3 cellular contexts compared by ENCODE assay signal in the genomic region with DNA sequence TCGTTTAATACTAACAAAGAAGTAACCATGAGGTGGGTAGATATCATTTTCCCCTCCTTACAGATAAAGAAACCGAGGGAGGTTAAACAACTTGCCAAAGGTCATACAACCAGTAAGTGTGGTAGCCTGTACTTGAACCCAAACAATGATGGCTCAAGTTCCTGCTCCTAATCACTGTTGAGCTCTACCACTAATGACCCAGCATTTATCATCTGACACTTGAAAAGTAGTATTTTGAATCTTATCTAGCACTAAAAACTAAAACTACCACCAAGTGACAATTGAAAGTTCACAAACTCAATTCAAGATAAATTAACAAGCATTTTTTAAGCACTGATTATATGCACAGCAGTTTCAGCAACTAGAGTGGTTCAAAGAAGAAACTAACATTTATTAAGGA.
TF ChIP-seq lines count a peak whose summit lies in the region.

No MANE protein-coding gene starts in this region.

TF ChIP-seq in GM12891, 5 proteins besides CTCF, POLR2A, EP300 and RAD21 (continued from another document):
- TF ChIP-seq POLR2AphosphoS5 (IDR thresholded peaks at IDR 0.05; ENCODE audit: low read depth, low read length), result no peak

TF ChIP-seq in HEK293, 187 proteins besides CTCF, POLR2A, EP300 and RAD21 (continued from another document):
- TF ChIP-seq, protein P1, sequence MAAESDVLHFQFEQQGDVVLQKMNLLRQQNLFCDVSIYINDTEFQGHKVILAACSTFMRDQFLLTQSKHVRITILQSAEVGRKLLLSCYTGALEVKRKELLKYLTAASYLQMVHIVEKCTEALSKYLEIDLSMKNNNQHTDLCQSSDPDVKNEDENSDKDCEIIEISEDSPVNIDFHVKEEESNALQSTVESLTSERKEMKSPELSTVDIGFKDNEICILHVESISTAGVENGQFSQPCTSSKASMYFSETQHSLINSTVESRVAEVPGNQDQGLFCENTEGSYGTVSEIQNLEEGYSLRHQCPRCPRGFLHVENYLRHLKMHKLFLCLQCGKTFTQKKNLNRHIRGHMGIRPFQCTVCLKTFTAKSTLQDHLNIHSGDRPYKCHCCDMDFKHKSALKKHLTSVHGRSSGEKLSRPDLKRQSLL (tag by site-specific recombination; IDR thresholded peaks at IDR 0.05), result 0 out of 2 replicates have a peak, but pooled peaks have one; percentile 14
- TF ChIP-seq MEIS1 (CRISPR knock-in tag; IDR thresholded peaks at IDR 0.05; ENCODE audit: borderline replicate concordance) (no peak), ZFHX2 (tag by site-specific recombination; conservative IDR thresholded peaks at IDR 0.05) (no peak), ZNF423 (tag by site-specific recombination; IDR thresholded peaks at IDR 0.05) (no peak), ZNF76 (tag by site-specific recombination; IDR thresholded peaks at IDR 0.05; ENCODE audit: borderline replicate concordance, low read depth) (no peak), BCL11B (tag by site-specific recombination; IDR thresholded peaks at IDR 0.05; ENCODE audit: low read depth) (no peak), ZNF311 (tag by site-specific recombination; IDR thresholded peaks at IDR 0.05; ENCODE audit: borderline replicate concordance) (no peak), ZNF324 (tag by site-specific recombination; IDR thresholded peaks at IDR 0.05) (no peak), ZNF48 (tag by site-specific recombination; IDR thresholded peaks at IDR 0.05) (no peak), ZBTB21 (tag by site-specific recombination; IDR thresholded peaks at IDR 0.05) (no peak), ZNF121 (tag by site-specific recombination; IDR thresholded peaks at IDR 0.05) (no peak), ZNF768 (tag by site-specific recombination; IDR thresholded peaks at IDR 0.05) (no peak)
- TF ChIP-seq, protein P2, sequence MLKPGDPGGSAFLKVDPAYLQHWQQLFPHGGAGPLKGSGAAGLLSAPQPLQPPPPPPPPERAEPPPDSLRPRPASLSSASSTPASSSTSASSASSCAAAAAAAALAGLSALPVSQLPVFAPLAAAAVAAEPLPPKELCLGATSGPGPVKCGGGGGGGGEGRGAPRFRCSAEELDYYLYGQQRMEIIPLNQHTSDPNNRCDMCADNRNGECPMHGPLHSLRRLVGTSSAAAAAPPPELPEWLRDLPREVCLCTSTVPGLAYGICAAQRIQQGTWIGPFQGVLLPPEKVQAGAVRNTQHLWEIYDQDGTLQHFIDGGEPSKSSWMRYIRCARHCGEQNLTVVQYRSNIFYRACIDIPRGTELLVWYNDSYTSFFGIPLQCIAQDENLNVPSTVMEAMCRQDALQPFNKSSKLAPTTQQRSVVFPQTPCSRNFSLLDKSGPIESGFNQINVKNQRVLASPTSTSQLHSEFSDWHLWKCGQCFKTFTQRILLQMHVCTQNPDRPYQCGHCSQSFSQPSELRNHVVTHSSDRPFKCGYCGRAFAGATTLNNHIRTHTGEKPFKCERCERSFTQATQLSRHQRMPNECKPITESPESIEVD (tag by site-specific recombination; IDR thresholded peaks at IDR 0.05), result peak; percentile 69
TF ChIP-seq in HEK293: peak in this region for 2.

TF ChIP-seq in K562, 482 proteins besides CTCF, POLR2A, EP300 and RAD21 (continued from another document):
- TF ChIP-seq, protein P3, sequence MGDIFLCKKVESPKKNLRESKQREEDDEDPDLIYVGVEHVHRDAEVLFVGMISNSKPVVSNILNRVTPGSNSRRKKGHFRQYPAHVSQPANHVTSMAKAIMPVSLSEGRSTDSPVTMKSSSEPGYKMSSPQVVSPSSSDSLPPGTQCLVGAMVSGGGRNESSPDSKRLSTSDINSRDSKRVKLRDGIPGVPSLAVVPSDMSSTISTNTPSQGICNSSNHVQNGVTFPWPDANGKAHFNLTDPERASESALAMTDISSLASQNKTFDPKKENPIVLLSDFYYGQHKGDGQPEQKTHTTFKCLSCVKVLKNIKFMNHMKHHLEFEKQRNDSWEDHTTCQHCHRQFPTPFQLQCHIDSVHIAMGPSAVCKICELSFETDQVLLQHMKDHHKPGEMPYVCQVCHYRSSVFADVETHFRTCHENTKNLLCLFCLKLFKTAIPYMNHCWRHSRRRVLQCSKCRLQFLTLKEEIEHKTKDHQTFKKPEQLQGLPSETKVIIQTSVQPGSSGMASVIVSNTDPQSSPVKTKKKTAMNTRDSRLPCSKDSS (IDR thresholded peaks at IDR 0.05; ENCODE audit: low read depth, partially characterized antibody), result no peak
- TF ChIP-seq, protein P4, sequence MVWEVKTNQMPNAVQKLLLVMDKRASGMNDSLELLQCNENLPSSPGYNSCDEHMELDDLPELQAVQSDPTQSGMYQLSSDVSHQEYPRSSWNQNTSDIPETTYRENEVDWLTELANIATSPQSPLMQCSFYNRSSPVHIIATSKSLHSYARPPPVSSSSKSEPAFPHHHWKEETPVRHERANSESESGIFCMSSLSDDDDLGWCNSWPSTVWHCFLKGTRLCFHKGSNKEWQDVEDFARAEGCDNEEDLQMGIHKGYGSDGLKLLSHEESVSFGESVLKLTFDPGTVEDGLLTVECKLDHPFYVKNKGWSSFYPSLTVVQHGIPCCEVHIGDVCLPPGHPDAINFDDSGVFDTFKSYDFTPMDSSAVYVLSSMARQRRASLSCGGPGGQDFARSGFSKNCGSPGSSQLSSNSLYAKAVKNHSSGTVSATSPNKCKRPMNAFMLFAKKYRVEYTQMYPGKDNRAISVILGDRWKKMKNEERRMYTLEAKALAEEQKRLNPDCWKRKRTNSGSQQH (CRISPR knock-in tag; IDR thresholded peaks at IDR 0.05), result no peak
- TF ChIP-seq KDM1A (IDR thresholded peaks at IDR 0.05) (peak; percentile 48 to 74; a peak in 3 of 4 replicates), NUFIP1 (IDR thresholded peaks at IDR 0.05; ENCODE audit: partially characterized antibody) (no peak), BRD9 (IDR thresholded peaks at IDR 0.05; ENCODE audit: low read depth, partially characterized antibody) (no peak), CTBP1 (IDR thresholded peaks at IDR 0.05; ENCODE audit: borderline replicate concordance) (no peak), SAFB2 (IDR thresholded peaks at IDR 0.05; ENCODE audit: borderline replicate concordance, low read depth, low read length, severe bottlenecking) (no peak), HNRNPH1 (optimal IDR thresholded peaks at IDR 0.05; ENCODE audit: low read depth, low read length) (no peak), EP400 (IDR thresholded peaks at IDR 0.05) (no peak), ZFP30 (CRISPR knock-in tag; IDR thresholded peaks at IDR 0.05; ENCODE audit: borderline replicate concordance) (no peak), MEIS2 (IDR thresholded peaks at IDR 0.05; ENCODE audit: partially characterized antibody) (peak; percentile 19), SRSF9 (IDR thresholded peaks at IDR 0.05; ENCODE audit: borderline replicate concordance, low read depth, low read length) (no peak), NCOA4 (IDR thresholded peaks at IDR 0.05; ENCODE audit: partially characterized antibody) (no peak), ZNF212 (CRISPR knock-in tag; IDR thresholded peaks at IDR 0.05) (no peak), YY1 (IDR thresholded peaks at IDR 0.05; ENCODE audit: borderline replicate concordance in 1 of 3, control insufficient read depth in 1 of 3, extremely low read depth in 1 of 3, insufficient read depth in 3 of 3, insufficient read length in 1 of 3, insufficient replicate concordance in 2 of 3, low read depth in 1 of 3, low read length in 2 of 3) (no peak), SMARCC2 (IDR thresholded peaks at IDR 0.05; ENCODE audit: low read depth) (no peak), SRSF7 (optimal IDR thresholded peaks at IDR 0.05; ENCODE audit: low read depth, low read length) (no peak), DIDO1 (tag; IDR thresholded peaks at IDR 0.05; ENCODE audit: low read depth) (no peak), TBL1XR1 (IDR thresholded peaks at IDR 0.05; ENCODE audit: low read length in 2 of 2) (no peak), RCOR1 (IDR thresholded peaks at IDR 0.05; ENCODE audit: borderline replicate concordance in 1 of 2, low read depth in 2 of 2, low read length in 2 of 2) (peak in 1 of 2 experiments; percentile 73; a peak in 2 of 4 replicates), CBFA2T3 (IDR thresholded peaks at IDR 0.05) (peak; percentile 11; the same call in 1 of the 2 replicates), ARNT (IDR thresholded peaks at IDR 0.05) (no peak), ASH1L (IDR thresholded peaks at IDR 0.05; ENCODE audit: borderline replicate concordance, low read depth, partially characterized antibody) (no peak), ARID1B (IDR thresholded peaks at IDR 0.05) (no peak), WHSC1 (IDR thresholded peaks at IDR 0.05; ENCODE audit: low read length) (no peak), MCM5 (IDR thresholded peaks at IDR 0.05; ENCODE audit: low read depth) (no peak), NFE2 (IDR thresholded peaks at IDR 0.05; ENCODE audit: low read depth) (peak; percentile 65), ZNF12 (CRISPR knock-in tag; IDR thresholded peaks at IDR 0.05) (no peak)
- TF ChIP-seq, protein P5, sequence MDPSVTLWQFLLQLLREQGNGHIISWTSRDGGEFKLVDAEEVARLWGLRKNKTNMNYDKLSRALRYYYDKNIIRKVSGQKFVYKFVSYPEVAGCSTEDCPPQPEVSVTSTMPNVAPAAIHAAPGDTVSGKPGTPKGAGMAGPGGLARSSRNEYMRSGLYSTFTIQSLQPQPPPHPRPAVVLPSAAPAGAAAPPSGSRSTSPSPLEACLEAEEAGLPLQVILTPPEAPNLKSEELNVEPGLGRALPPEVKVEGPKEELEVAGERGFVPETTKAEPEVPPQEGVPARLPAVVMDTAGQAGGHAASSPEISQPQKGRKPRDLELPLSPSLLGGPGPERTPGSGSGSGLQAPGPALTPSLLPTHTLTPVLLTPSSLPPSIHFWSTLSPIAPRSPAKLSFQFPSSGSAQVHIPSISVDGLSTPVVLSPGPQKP (CRISPR knock-in tag; IDR thresholded peaks at IDR 0.05), result no peak
- TF ChIP-seq, protein P6, sequence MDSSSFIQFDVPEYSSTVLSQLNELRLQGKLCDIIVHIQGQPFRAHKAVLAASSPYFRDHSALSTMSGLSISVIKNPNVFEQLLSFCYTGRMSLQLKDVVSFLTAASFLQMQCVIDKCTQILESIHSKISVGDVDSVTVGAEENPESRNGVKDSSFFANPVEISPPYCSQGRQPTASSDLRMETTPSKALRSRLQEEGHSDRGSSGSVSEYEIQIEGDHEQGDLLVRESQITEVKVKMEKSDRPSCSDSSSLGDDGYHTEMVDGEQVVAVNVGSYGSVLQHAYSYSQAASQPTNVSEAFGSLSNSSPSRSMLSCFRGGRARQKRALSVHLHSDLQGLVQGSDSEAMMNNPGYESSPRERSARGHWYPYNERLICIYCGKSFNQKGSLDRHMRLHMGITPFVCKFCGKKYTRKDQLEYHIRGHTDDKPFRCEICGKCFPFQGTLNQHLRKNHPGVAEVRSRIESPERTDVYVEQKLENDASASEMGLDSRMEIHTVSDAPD (CRISPR knock-in tag; IDR thresholded peaks at IDR 0.05), result no peak
- TF ChIP-seq, protein P7, sequence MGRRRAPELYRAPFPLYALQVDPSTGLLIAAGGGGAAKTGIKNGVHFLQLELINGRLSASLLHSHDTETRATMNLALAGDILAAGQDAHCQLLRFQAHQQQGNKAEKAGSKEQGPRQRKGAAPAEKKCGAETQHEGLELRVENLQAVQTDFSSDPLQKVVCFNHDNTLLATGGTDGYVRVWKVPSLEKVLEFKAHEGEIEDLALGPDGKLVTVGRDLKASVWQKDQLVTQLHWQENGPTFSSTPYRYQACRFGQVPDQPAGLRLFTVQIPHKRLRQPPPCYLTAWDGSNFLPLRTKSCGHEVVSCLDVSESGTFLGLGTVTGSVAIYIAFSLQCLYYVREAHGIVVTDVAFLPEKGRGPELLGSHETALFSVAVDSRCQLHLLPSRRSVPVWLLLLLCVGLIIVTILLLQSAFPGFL (CRISPR knock-in tag; IDR thresholded peaks at IDR 0.05), result no peak
- TF ChIP-seq, protein P8, sequence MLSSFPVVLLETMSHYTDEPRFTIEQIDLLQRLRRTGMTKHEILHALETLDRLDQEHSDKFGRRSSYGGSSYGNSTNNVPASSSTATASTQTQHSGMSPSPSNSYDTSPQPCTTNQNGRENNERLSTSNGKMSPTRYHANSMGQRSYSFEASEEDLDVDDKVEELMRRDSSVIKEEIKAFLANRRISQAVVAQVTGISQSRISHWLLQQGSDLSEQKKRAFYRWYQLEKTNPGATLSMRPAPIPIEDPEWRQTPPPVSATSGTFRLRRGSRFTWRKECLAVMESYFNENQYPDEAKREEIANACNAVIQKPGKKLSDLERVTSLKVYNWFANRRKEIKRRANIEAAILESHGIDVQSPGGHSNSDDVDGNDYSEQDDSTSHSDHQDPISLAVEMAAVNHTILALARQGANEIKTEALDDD (IDR thresholded peaks at IDR 0.05), result peak; percentile 75
